Comparison of ENCODE assay signal across 1 cellular context in genomic region chr14:80946187-80946586, GRCh38.
TF ChIP-seq lines count a peak whose summit lies in the region.

No MANE protein-coding gene starts in this region.

TF ChIP-seq in SK-N-SH treated with all-trans-retinoic acid at 6 μM for 48 hours, 23 proteins besides CTCF, POLR2A, EP300 and RAD21:
- TF ChIP-seq, protein P1, sequence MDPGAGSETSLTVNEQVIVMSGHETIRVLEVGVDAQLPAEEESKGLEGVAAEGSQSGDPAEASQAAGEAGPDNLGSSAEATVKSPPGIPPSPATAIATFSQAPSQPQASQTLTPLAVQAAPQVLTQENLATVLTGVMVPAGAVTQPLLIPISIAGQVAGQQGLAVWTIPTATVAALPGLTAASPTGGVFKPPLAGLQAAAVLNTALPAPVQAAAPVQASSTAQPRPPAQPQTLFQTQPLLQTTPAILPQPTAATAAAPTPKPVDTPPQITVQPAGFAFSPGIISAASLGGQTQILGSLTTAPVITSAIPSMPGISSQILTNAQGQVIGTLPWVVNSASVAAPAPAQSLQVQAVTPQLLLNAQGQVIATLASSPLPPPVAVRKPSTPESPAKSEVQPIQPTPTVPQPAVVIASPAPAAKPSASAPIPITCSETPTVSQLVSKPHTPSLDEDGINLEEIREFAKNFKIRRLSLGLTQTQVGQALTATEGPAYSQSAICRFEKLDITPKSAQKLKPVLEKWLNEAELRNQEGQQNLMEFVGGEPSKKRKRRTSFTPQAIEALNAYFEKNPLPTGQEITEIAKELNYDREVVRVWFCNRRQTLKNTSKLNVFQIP (CRISPR knock-in tag; IDR thresholded peaks at IDR 0.05; ENCODE audit: borderline replicate concordance, low read depth): no peak
- TF ChIP-seq TOX (CRISPR knock-in tag; IDR thresholded peaks at IDR 0.05; ENCODE audit: borderline replicate concordance) (no peak), ZNF70 (CRISPR knock-in tag; IDR thresholded peaks at IDR 0.05) (no peak), GLIS3 (CRISPR knock-in tag; IDR thresholded peaks at IDR 0.05) (no peak), ZFP3 (CRISPR knock-in tag; IDR thresholded peaks at IDR 0.05) (no peak), OSR1 (CRISPR knock-in tag; IDR thresholded peaks at IDR 0.05) (no peak), ZNF565 (CRISPR knock-in tag; conservative IDR thresholded peaks at IDR 0.05; ENCODE audit: low read depth) (no peak), TCF4 (CRISPR knock-in tag; IDR thresholded peaks at IDR 0.05; ENCODE audit: borderline replicate concordance) (no peak), PATZ1 (CRISPR knock-in tag; IDR thresholded peaks at IDR 0.05; ENCODE audit: borderline replicate concordance) (no peak), ISL1 (CRISPR knock-in tag; IDR thresholded peaks at IDR 0.05) (no peak), CREB5 (CRISPR knock-in tag; IDR thresholded peaks at IDR 0.05; ENCODE audit: low read depth) (no peak), BACH2 (CRISPR knock-in tag; IDR thresholded peaks at IDR 0.05; ENCODE audit: borderline replicate concordance) (no peak), SNAI2 (CRISPR knock-in tag; IDR thresholded peaks at IDR 0.05) (no peak)
- TF ChIP-seq, protein P2, sequence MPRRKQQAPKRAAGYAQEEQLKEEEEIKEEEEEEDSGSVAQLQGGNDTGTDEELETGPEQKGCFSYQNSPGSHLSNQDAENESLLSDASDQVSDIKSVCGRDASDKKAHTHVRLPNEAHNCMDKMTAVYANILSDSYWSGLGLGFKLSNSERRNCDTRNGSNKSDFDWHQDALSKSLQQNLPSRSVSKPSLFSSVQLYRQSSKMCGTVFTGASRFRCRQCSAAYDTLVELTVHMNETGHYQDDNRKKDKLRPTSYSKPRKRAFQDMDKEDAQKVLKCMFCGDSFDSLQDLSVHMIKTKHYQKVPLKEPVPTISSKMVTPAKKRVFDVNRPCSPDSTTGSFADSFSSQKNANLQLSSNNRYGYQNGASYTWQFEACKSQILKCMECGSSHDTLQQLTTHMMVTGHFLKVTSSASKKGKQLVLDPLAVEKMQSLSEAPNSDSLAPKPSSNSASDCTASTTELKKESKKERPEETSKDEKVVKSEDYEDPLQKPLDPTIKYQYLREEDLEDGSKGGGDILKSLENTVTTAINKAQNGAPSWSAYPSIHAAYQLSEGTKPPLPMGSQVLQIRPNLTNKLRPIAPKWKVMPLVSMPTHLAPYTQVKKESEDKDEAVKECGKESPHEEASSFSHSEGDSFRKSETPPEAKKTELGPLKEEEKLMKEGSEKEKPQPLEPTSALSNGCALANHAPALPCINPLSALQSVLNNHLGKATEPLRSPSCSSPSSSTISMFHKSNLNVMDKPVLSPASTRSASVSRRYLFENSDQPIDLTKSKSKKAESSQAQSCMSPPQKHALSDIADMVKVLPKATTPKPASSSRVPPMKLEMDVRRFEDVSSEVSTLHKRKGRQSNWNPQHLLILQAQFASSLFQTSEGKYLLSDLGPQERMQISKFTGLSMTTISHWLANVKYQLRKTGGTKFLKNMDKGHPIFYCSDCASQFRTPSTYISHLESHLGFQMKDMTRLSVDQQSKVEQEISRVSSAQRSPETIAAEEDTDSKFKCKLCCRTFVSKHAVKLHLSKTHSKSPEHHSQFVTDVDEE (CRISPR knock-in tag; IDR thresholded peaks at IDR 0.05): no peak
- TF ChIP-seq, protein P3, sequence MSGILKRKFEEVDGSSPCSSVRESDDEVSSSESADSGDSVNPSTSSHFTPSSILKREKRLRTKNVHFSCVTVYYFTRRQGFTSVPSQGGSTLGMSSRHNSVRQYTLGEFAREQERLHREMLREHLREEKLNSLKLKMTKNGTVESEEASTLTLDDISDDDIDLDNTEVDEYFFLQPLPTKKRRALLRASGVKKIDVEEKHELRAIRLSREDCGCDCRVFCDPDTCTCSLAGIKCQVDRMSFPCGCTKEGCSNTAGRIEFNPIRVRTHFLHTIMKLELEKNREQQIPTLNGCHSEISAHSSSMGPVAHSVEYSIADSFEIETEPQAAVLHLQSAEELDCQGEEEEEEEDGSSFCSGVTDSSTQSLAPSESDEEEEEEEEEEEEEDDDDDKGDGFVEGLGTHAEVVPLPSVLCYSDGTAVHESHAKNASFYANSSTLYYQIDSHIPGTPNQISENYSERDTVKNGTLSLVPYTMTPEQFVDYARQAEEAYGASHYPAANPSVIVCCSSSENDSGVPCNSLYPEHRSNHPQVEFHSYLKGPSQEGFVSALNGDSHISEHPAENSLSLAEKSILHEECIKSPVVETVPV (CRISPR knock-in tag; IDR thresholded peaks at IDR 0.05): no peak
